Comparison of ENCODE assay signal across 2 cellular contexts in the genomic region with DNA sequence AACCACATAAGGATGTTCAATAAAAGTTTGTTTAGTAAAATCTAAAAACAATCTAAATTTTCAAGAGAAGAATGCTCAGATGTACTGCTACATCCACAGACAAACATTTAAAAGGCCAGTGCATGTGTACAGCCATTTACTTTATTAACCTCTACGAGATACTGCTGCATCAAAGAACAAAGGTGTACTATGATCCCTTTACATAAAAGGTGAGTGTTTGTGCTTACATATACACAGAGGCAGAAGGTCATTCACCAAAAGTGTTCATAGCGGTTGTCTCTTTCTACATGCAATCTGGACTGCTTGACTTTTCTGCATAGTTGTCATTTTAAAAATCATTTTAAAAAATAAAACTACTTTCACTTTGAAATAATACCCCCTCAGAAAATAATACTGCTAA.
TF ChIP-seq lines count a peak whose summit lies in the region.

No MANE protein-coding gene starts in this region.

TF ChIP-seq in A549, 52 proteins besides CTCF, POLR2A, EP300 and RAD21:
- no peak for TF ChIP-seq PHF8 (IDR thresholded peaks at IDR 0.05; ENCODE audit: borderline replicate concordance, low read depth)
- no peak for TF ChIP-seq KDM5A (IDR thresholded peaks at IDR 0.05)
- no peak for TF ChIP-seq HOXB5 (CRISPR knock-in tag; IDR thresholded peaks at IDR 0.05)
- TF ChIP-seq, protein P1, sequence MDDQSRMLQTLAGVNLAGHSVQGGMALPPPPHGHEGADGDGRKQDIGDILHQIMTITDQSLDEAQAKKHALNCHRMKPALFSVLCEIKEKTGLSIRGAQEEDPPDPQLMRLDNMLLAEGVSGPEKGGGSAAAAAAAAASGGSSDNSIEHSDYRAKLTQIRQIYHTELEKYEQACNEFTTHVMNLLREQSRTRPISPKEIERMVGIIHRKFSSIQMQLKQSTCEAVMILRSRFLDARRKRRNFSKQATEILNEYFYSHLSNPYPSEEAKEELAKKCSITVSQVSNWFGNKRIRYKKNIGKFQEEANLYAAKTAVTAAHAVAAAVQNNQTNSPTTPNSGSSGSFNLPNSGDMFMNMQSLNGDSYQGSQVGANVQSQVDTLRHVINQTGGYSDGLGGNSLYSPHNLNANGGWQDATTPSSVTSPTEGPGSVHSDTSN (IDR thresholded peaks at IDR 0.05) = no peak
- no peak for TF ChIP-seq BHLHE40 (IDR thresholded peaks at IDR 0.05; ENCODE audit: low read depth, low read length)

TF ChIP-seq in GM23338, 12 proteins besides CTCF, POLR2A, EP300 and RAD21:
- TF ChIP-seq POLR2AphosphoS5 (IDR thresholded peaks at IDR 0.05; ENCODE audit: low read depth) (no peak), CREB1 (CRISPR knock-in tag; IDR thresholded peaks at IDR 0.05; ENCODE audit: low read depth) (no peak), ZNF331 (CRISPR knock-in tag; IDR thresholded peaks at IDR 0.05; ENCODE audit: low read depth) (no peak), JUNB (IDR thresholded peaks at IDR 0.05; ENCODE audit: unreplicated experiment) (no peak), ZNF114 (CRISPR knock-in tag; IDR thresholded peaks at IDR 0.05) (no peak), NANOG (IDR thresholded peaks at IDR 0.05; ENCODE audit: borderline replicate concordance) (no peak), STAT1 (IDR thresholded peaks at IDR 0.05; ENCODE audit: unreplicated experiment) (no peak), EZH2 (IDR thresholded peaks at IDR 0.05; ENCODE audit: low read depth, unreplicated experiment) (no peak), EZH2phosphoT487 (IDR thresholded peaks at IDR 0.05; ENCODE audit: unreplicated experiment) (no peak)
- TF ChIP-seq, protein P2, sequence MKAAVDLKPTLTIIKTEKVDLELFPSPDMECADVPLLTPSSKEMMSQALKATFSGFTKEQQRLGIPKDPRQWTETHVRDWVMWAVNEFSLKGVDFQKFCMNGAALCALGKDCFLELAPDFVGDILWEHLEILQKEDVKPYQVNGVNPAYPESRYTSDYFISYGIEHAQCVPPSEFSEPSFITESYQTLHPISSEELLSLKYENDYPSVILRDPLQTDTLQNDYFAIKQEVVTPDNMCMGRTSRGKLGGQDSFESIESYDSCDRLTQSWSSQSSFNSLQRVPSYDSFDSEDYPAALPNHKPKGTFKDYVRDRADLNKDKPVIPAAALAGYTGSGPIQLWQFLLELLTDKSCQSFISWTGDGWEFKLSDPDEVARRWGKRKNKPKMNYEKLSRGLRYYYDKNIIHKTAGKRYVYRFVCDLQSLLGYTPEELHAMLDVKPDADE (IDR thresholded peaks at IDR 0.05) = no peak
- TF ChIP-seq, protein P3, sequence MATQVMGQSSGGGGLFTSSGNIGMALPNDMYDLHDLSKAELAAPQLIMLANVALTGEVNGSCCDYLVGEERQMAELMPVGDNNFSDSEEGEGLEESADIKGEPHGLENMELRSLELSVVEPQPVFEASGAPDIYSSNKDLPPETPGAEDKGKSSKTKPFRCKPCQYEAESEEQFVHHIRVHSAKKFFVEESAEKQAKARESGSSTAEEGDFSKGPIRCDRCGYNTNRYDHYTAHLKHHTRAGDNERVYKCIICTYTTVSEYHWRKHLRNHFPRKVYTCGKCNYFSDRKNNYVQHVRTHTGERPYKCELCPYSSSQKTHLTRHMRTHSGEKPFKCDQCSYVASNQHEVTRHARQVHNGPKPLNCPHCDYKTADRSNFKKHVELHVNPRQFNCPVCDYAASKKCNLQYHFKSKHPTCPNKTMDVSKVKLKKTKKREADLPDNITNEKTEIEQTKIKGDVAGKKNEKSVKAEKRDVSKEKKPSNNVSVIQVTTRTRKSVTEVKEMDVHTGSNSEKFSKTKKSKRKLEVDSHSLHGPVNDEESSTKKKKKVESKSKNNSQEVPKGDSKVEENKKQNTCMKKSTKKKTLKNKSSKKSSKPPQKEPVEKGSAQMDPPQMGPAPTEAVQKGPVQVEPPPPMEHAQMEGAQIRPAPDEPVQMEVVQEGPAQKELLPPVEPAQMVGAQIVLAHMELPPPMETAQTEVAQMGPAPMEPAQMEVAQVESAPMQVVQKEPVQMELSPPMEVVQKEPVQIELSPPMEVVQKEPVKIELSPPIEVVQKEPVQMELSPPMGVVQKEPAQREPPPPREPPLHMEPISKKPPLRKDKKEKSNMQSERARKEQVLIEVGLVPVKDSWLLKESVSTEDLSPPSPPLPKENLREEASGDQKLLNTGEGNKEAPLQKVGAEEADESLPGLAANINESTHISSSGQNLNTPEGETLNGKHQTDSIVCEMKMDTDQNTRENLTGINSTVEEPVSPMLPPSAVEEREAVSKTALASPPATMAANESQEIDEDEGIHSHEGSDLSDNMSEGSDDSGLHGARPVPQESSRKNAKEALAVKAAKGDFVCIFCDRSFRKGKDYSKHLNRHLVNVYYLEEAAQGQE (IDR thresholded peaks at IDR 0.05; ENCODE audit: unreplicated experiment) = no peak
- TF ChIP-seq, protein P4, sequence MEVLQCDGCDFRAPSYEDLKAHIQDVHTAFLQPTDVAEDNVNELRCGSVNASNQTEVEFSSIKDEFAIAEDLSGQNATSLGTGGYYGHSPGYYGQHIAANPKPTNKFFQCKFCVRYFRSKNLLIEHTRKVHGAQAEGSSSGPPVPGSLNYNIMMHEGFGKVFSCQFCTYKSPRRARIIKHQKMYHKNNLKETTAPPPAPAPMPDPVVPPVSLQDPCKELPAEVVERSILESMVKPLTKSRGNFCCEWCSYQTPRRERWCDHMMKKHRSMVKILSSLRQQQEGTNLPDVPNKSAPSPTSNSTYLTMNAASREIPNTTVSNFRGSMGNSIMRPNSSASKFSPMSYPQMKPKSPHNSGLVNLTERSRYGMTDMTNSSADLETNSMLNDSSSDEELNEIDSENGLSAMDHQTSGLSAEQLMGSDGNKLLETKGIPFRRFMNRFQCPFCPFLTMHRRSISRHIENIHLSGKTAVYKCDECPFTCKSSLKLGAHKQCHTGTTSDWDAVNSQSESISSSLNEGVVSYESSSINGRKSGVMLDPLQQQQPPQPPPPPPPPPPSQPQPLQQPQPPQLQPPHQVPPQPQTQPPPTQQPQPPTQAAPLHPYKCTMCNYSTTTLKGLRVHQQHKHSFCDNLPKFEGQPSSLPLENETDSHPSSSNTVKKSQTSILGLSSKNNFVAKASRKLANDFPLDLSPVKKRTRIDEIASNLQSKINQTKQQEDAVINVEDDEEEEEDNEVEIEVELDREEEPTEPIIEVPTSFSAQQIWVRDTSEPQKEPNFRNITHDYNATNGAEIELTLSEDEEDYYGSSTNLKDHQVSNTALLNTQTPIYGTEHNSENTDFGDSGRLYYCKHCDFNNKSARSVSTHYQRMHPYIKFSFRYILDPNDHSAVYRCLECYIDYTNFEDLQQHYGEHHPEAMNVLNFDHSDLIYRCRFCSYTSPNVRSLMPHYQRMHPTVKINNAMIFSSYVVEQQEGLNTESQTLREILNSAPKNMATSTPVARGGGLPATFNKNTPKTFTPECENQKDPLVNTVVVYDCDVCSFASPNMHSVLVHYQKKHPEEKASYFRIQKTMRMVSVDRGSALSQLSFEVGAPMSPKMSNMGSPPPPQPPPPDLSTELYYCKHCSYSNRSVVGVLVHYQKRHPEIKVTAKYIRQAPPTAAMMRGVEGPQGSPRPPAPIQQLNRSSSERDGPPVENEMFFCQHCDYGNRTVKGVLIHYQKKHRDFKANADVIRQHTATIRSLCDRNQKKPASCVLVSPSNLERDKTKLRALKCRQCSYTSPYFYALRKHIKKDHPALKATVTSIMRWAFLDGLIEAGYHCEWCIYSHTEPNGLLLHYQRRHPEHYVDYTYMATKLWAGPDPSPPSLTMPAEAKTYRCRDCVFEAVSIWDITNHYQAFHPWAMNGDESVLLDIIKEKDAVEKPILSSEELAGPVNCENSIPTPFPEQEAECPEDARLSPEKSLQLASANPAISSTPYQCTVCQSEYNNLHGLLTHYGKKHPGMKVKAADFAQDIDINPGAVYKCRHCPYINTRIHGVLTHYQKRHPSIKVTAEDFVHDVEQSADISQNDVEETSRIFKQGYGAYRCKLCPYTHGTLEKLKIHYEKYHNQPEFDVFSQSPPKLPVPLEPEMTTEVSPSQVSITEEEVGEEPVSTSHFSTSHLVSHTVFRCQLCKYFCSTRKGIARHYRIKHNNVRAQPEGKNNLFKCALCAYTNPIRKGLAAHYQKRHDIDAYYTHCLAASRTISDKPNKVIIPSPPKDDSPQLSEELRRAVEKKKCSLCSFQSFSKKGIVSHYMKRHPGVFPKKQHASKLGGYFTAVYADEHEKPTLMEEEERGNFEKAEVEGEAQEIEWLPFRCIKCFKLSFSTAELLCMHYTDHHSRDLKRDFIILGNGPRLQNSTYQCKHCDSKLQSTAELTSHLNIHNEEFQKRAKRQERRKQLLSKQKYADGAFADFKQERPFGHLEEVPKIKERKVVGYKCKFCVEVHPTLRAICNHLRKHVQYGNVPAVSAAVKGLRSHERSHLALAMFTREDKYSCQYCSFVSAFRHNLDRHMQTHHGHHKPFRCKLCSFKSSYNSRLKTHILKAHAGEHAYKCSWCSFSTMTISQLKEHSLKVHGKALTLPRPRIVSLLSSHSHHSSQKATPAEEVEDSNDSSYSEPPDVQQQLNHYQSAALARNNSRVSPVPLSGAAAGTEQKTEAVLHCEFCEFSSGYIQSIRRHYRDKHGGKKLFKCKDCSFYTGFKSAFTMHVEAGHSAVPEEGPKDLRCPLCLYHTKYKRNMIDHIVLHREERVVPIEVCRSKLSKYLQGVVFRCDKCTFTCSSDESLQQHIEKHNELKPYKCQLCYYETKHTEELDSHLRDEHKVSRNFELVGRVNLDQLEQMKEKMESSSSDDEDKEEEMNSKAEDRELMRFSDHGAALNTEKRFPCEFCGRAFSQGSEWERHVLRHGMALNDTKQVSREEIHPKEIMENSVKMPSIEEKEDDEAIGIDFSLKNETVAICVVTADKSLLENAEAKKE (CRISPR knock-in tag; IDR thresholded peaks at IDR 0.05) = no peak
